ENCODE assay signal across 1 cellular context in the genomic region with DNA sequence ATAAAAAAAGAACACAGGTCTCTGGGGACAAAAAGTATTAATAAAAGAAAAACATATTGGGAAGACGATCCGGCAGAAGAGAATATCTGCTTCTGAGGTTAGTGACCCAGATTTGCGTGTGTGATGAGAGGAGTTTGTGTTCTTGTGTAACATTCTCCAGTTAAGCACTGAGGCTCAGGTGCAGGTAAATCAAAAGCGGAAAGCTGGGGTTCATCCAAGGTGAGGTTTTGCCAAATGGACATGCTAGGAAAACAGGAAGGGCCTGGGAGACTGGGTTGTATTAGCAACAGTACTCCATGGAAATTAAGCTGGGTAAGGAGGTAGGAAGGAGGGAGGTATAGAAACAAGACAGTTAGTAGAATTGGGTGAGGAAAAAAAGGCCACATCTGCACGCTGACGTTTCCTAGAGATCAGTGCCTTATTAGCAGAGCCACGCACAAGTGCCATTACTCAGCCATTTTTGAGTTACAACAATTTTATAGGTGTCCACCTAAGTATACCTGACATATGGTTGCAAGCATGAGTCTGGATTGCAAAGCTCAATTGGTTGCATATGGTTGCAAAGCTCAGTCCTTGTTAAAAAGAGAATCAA.
TF ChIP-seq lines count a peak whose summit lies in the region.

No MANE protein-coding gene starts in this region.

TF ChIP-seq in GM23338, 12 proteins besides CTCF, POLR2A, EP300 and RAD21 (continued from another document):
- TF ChIP-seq, protein P1, sequence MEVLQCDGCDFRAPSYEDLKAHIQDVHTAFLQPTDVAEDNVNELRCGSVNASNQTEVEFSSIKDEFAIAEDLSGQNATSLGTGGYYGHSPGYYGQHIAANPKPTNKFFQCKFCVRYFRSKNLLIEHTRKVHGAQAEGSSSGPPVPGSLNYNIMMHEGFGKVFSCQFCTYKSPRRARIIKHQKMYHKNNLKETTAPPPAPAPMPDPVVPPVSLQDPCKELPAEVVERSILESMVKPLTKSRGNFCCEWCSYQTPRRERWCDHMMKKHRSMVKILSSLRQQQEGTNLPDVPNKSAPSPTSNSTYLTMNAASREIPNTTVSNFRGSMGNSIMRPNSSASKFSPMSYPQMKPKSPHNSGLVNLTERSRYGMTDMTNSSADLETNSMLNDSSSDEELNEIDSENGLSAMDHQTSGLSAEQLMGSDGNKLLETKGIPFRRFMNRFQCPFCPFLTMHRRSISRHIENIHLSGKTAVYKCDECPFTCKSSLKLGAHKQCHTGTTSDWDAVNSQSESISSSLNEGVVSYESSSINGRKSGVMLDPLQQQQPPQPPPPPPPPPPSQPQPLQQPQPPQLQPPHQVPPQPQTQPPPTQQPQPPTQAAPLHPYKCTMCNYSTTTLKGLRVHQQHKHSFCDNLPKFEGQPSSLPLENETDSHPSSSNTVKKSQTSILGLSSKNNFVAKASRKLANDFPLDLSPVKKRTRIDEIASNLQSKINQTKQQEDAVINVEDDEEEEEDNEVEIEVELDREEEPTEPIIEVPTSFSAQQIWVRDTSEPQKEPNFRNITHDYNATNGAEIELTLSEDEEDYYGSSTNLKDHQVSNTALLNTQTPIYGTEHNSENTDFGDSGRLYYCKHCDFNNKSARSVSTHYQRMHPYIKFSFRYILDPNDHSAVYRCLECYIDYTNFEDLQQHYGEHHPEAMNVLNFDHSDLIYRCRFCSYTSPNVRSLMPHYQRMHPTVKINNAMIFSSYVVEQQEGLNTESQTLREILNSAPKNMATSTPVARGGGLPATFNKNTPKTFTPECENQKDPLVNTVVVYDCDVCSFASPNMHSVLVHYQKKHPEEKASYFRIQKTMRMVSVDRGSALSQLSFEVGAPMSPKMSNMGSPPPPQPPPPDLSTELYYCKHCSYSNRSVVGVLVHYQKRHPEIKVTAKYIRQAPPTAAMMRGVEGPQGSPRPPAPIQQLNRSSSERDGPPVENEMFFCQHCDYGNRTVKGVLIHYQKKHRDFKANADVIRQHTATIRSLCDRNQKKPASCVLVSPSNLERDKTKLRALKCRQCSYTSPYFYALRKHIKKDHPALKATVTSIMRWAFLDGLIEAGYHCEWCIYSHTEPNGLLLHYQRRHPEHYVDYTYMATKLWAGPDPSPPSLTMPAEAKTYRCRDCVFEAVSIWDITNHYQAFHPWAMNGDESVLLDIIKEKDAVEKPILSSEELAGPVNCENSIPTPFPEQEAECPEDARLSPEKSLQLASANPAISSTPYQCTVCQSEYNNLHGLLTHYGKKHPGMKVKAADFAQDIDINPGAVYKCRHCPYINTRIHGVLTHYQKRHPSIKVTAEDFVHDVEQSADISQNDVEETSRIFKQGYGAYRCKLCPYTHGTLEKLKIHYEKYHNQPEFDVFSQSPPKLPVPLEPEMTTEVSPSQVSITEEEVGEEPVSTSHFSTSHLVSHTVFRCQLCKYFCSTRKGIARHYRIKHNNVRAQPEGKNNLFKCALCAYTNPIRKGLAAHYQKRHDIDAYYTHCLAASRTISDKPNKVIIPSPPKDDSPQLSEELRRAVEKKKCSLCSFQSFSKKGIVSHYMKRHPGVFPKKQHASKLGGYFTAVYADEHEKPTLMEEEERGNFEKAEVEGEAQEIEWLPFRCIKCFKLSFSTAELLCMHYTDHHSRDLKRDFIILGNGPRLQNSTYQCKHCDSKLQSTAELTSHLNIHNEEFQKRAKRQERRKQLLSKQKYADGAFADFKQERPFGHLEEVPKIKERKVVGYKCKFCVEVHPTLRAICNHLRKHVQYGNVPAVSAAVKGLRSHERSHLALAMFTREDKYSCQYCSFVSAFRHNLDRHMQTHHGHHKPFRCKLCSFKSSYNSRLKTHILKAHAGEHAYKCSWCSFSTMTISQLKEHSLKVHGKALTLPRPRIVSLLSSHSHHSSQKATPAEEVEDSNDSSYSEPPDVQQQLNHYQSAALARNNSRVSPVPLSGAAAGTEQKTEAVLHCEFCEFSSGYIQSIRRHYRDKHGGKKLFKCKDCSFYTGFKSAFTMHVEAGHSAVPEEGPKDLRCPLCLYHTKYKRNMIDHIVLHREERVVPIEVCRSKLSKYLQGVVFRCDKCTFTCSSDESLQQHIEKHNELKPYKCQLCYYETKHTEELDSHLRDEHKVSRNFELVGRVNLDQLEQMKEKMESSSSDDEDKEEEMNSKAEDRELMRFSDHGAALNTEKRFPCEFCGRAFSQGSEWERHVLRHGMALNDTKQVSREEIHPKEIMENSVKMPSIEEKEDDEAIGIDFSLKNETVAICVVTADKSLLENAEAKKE (CRISPR knock-in tag; IDR thresholded peaks at IDR 0.05) = no peak
- TF ChIP-seq, protein P2, sequence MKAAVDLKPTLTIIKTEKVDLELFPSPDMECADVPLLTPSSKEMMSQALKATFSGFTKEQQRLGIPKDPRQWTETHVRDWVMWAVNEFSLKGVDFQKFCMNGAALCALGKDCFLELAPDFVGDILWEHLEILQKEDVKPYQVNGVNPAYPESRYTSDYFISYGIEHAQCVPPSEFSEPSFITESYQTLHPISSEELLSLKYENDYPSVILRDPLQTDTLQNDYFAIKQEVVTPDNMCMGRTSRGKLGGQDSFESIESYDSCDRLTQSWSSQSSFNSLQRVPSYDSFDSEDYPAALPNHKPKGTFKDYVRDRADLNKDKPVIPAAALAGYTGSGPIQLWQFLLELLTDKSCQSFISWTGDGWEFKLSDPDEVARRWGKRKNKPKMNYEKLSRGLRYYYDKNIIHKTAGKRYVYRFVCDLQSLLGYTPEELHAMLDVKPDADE (IDR thresholded peaks at IDR 0.05) = no peak
- TF ChIP-seq, protein P3, sequence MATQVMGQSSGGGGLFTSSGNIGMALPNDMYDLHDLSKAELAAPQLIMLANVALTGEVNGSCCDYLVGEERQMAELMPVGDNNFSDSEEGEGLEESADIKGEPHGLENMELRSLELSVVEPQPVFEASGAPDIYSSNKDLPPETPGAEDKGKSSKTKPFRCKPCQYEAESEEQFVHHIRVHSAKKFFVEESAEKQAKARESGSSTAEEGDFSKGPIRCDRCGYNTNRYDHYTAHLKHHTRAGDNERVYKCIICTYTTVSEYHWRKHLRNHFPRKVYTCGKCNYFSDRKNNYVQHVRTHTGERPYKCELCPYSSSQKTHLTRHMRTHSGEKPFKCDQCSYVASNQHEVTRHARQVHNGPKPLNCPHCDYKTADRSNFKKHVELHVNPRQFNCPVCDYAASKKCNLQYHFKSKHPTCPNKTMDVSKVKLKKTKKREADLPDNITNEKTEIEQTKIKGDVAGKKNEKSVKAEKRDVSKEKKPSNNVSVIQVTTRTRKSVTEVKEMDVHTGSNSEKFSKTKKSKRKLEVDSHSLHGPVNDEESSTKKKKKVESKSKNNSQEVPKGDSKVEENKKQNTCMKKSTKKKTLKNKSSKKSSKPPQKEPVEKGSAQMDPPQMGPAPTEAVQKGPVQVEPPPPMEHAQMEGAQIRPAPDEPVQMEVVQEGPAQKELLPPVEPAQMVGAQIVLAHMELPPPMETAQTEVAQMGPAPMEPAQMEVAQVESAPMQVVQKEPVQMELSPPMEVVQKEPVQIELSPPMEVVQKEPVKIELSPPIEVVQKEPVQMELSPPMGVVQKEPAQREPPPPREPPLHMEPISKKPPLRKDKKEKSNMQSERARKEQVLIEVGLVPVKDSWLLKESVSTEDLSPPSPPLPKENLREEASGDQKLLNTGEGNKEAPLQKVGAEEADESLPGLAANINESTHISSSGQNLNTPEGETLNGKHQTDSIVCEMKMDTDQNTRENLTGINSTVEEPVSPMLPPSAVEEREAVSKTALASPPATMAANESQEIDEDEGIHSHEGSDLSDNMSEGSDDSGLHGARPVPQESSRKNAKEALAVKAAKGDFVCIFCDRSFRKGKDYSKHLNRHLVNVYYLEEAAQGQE (IDR thresholded peaks at IDR 0.05; ENCODE audit: unreplicated experiment) = no peak
- TF ChIP-seq CREB1 (CRISPR knock-in tag; IDR thresholded peaks at IDR 0.05; ENCODE audit: low read depth) = no peak
- TF ChIP-seq EZH2 (IDR thresholded peaks at IDR 0.05; ENCODE audit: low read depth, unreplicated experiment) = no peak
- TF ChIP-seq POLR2AphosphoS5 (IDR thresholded peaks at IDR 0.05; ENCODE audit: low read depth) = no peak
TF ChIP-seq in GM23338: peak in this region for 0.
